Comparison of ENCODE assay signal across 4 cellular contexts in the genomic region with DNA sequence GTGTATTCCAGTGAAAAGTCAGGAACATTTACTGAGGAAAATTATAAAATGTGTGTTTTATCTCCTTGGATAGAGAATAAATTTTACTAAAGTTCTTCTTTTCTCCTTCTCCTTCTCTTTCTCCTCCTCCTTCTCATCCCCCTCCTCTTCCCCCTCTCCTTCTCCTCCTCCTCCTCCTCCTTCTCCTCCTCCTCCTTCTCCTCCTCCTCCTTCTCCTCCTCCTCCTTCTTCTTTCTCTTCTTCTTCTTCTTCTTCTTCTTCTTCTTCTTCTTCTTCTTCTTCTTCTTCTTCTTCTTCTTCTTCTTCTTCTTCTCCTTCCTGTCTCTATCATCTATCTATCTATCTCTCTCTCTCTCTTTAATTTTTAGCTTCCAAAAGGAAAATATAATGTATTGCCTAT.
DNase-seq lines count a peak whose midpoint lies in the region; ATAC-seq, FAIRE-seq and TF ChIP-seq lines count a peak whose summit lies in the region.
"Not testable (repeated sequence)": the region's sequence is repeated elsewhere in the genome, so short reads cannot be mapped to it uniquely, and the experiment has no call there.

No MANE protein-coding gene starts in this region.

- not testable (repeated sequence) for TF ChIP-seq RAD21 in K562 (CRISPR knock-in tag; conservative IDR thresholded peaks at IDR 0.05 in 1 of 2, IDR thresholded peaks at IDR 0.05 in 1 of 2); HepG2 (CRISPR knock-in tag; IDR thresholded peaks at IDR 0.05)

- not testable (repeated sequence) for FAIRE-seq in K562 (lab: Jason Lieb, UNC); HepG2 (lab: Jason Lieb, UNC)

- H3K36me3 Mint-ChIP-seq in activated T-cell treated with anti-CD3 and anti-CD28 coated beads, Interleukin-2, amount 50 U/mL, for 72 hours (ENCODE audit: insufficient read depth in 2 of 2): not testable (repeated sequence)

- peak overlapping the region; percentile 40 for H3K27ac Mint-ChIP-seq in activated T-cell treated with anti-CD3 and anti-CD28 coated beads, Interleukin-2, amount 50 U/mL, for 72 hours

- POLR2A ChIA-PET in HEK293 (lab: Yijun Ruan, JAX); K562 (lab: Yijun Ruan, JAX); HepG2 (lab: Yijun Ruan, JAX): not testable (repeated sequence)

- not testable (repeated sequence) for H3K4me3 Mint-ChIP-seq in activated T-cell treated with anti-CD3 and anti-CD28 coated beads, Interleukin-2, amount 50 U/mL, for 72 hours

- not testable (repeated sequence) for H3K4me2 ChIP-seq in K562 (ENCODE audit: insufficient read depth, low read length); HepG2 (ENCODE audit: low read depth, low read length)

- in situ Hi-C loops in K562 (cut with MboI); HepG2 (cut with HindIII; ENCODE audit: extremely low pct_ligation_motif_present, low pct_unique_long_range_greater_than_20kb): not testable (repeated sequence)

- H3K27ac ChIP-seq in HEK293 (ENCODE audit: extremely low read depth, low read depth, low read length); K562 (ENCODE audit: extremely low read depth, low read depth, low read length); HepG2 (ENCODE audit: extremely low read length, insufficient read depth, low read length): not testable (repeated sequence)

- CTCF ChIA-PET in HEK293 (lab: Yijun Ruan, JAX): interaction anchor here (0.7 kb wide), 1 partner anchor 1067 kb away, joined by 3 read pairs; no protein-coding TSS in a partner anchor
- CTCF ChIA-PET in K562 (lab: Yijun Ruan, JAX; ENCODE audit: low intra/inter-chr PET ratio); HepG2 (lab: Yijun Ruan, JAX; ENCODE audit: low intra/inter-chr PET ratio, low total read pairs): not testable (repeated sequence)

- not testable (repeated sequence) for H3K27me3 Mint-ChIP-seq in activated T-cell treated with anti-CD3 and anti-CD28 coated beads, Interleukin-2, amount 50 U/mL, for 72 hours (ENCODE audit: low read depth)

- not testable (repeated sequence) for H3K36me3 ChIP-seq in HEK293 (ENCODE audit: control insufficient read depth in 2 of 2, insufficient read depth in 1 of 2, low read length in 2 of 2); K562 (ENCODE audit: control insufficient read depth, insufficient read depth, low read length); HepG2 (replicated peaks in 1 of 2; ENCODE audit: control insufficient read depth in 1 of 2, insufficient read depth in 2 of 2, low read length in 2 of 2)

- H3K27me3 ChIP-seq in K562 (ENCODE audit: control insufficient read depth in 2 of 2, insufficient read depth in 2 of 2, low read length in 2 of 2); HepG2 (ENCODE audit: control insufficient read depth in 1 of 2, insufficient read depth in 2 of 2, low read length in 2 of 2): not testable (repeated sequence)

- ATAC-seq in activated T-cell treated with anti-CD3 and anti-CD28 coated beads, Interleukin-2, amount 50 U/mL, for 72 hours (replicated peaks in 1 of 2); K562; HepG2: not testable (repeated sequence)

- H3K9me1 ChIP-seq in K562 (ENCODE audit: control insufficient read depth, insufficient read depth, low read length): not testable (repeated sequence)

- H3K9ac ChIP-seq in K562 (ENCODE audit: insufficient read depth in 1 of 2, low read depth in 2 of 2, low read length in 2 of 2); HepG2 (ENCODE audit: insufficient read depth, low read depth, low read length): not testable (repeated sequence)

- not testable (repeated sequence) for TF ChIP-seq POLR2A in K562 (conservative IDR thresholded peaks at IDR 0.05); HepG2 (IDR thresholded peaks at IDR 0.05; ENCODE audit: insufficient read depth in 1 of 2, low read depth in 2 of 2, low read length in 2 of 2)

- H4K20me1 ChIP-seq in K562 (replicated peaks; ENCODE audit: control insufficient read depth, insufficient read depth, low read length); HepG2 (ENCODE audit: insufficient read depth, low read length): not testable (repeated sequence)

- not testable (repeated sequence) for TF ChIP-seq CTCF in HEK293 (tag by site-specific recombination; IDR thresholded peaks at IDR 0.05); K562 (IDR thresholded peaks at IDR 0.05 in 2 of 3, conservative IDR thresholded peaks at IDR 0.05 in 1 of 3; ENCODE audit: insufficient read depth in 2 of 3, low read depth in 1 of 3, low read length in 3 of 3); HepG2 (CRISPR knock-in tag; IDR thresholded peaks at IDR 0.05)

- not testable (repeated sequence) for H3K79me2 ChIP-seq in K562 (ENCODE audit: control insufficient read depth, insufficient read depth, low read length); HepG2 (ENCODE audit: insufficient read depth, low read length)

- not testable (repeated sequence) for BruUV-seq in K562 (replicated peaks; lab: Mats Ljungman, UMichigan); HepG2 (replicated peaks; lab: Mats Ljungman, UMichigan)

- not testable (repeated sequence) for H3K4me3 ChIP-seq in HEK293 (ENCODE audit: low read depth, low read length); K562; HepG2 (replicated peaks in 1 of 3; ENCODE audit: insufficient read depth in 1 of 3, low read depth in 2 of 3, low read length in 3 of 3)

- H2AFZ ChIP-seq in K562 (ENCODE audit: low read depth, low read length); HepG2 (ENCODE audit: low read length): not testable (repeated sequence)

- intact Hi-C loops in K562 (cut with micrococcal nuclease); HepG2 (cut with micrococcal nuclease; ENCODE audit: unreplicated experiment): not testable (repeated sequence)

- H3K4me1 Mint-ChIP-seq in activated T-cell treated with anti-CD3 and anti-CD28 coated beads, Interleukin-2, amount 50 U/mL, for 72 hours (ENCODE audit: low read depth): not testable (repeated sequence)

- H3K9me3 ChIP-seq in HEK293 (ENCODE audit: control insufficient read depth, insufficient read depth, low read depth, low read length); K562 (replicated peaks; ENCODE audit: control insufficient read depth, insufficient read depth, low read depth, low read length); HepG2 (ENCODE audit: low read length): not testable (repeated sequence)

- TF ChIP-seq EP300 in K562 (IDR thresholded peaks at IDR 0.05; ENCODE audit: low read length); HepG2 (IDR thresholded peaks at IDR 0.05; ENCODE audit: low read depth in 2 of 2, low read length in 2 of 2); HepG2 (CRISPR knock-in tag; IDR thresholded peaks at IDR 0.05; ENCODE audit: borderline replicate concordance): not testable (repeated sequence)

- not testable (repeated sequence) for H3K4me1 ChIP-seq in HEK293 (ENCODE audit: control insufficient read depth, insufficient read depth, low read length); K562 (replicated peaks in 1 of 2; ENCODE audit: control insufficient read depth in 2 of 2, insufficient read depth in 2 of 2, low read length in 2 of 2); HepG2 (ENCODE audit: insufficient read depth, low read length)

- not testable (repeated sequence) for H3K9me3 Mint-ChIP-seq in activated T-cell treated with anti-CD3 and anti-CD28 coated beads, Interleukin-2, amount 50 U/mL, for 72 hours

- not testable (repeated sequence) for DNase-seq in activated T-cell treated with anti-CD3 and anti-CD28 coated beads, Interleukin-2, amount 50 U/mL, for 72 hours; K562 (ENCODE audit: extremely low read depth in 1 of 4, low spot score in 3 of 4); HepG2 (ENCODE audit: low spot score)

TF ChIP-seq in K562, 482 proteins besides CTCF, POLR2A, EP300 and RAD21 (continues in another document):
- TF ChIP-seq, protein P1, sequence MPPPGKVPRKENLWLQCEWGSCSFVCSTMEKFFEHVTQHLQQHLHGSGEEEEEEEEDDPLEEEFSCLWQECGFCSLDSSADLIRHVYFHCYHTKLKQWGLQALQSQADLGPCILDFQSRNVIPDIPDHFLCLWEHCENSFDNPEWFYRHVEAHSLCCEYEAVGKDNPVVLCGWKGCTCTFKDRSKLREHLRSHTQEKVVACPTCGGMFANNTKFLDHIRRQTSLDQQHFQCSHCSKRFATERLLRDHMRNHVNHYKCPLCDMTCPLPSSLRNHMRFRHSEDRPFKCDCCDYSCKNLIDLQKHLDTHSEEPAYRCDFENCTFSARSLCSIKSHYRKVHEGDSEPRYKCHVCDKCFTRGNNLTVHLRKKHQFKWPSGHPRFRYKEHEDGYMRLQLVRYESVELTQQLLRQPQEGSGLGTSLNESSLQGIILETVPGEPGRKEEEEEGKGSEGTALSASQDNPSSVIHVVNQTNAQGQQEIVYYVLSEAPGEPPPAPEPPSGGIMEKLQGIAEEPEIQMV (tag; conservative IDR thresholded peaks at IDR 0.05; ENCODE audit: low read depth): 0 out of 2 replicates have a peak, but pooled peaks have one; percentile 26
- TF ChIP-seq HNRNPK (IDR thresholded peaks at IDR 0.05; ENCODE audit: low read depth, low read length, poor library complexity, severe bottlenecking): peak; percentile 31

TF ChIP-seq in HepG2, 621 proteins besides CTCF, POLR2A, EP300 and RAD21:
- peak; percentile 75 for TF ChIP-seq HNRNPK (IDR thresholded peaks at IDR 0.05; ENCODE audit: low read depth, low read length, poor library complexity, severe bottlenecking)
